In genomic region chr12:93660996-93661395, GRCh38 we compare ENCODE assay signal across 19 cellular contexts. TPM values are rescaled to one million over a fixed set of nuclear protein-coding genes. Genes with fewer than 3 reads are reported as not detected.
DNase-seq lines count a peak whose midpoint lies in the region; FAIRE-seq lines count a peak whose summit lies in the region.
"Had no signal": no experiment of that assay in that cellular context is flagged by ENCODE, and none has a peak within 500 bp of the region (broad histone marks: within the 10 kb centered on the region; RNA-seq: fewer than 3 reads in every experiment).

No MANE protein-coding gene starts in this region.

- no peak overlapping the region for H3K9ac ChIP-seq in SK-N-MC (ENCODE audit: insufficient read length)

- WGBS in small intestine, 3 donors = 64 to 75% (median 67%) methylated on average over 5 of the region's 5 CpGs

- FAIRE-seq in small intestine (lab: Jason Lieb, UNC) = no peak
- FAIRE-seq in GM19239 (lab: Jason Lieb, UNC) = no peak
- FAIRE-seq: A204.1, GM12878, H1 had no signal

- H3K4me3 ChIP-seq in HAP-1 (no peak overlapping the region), SK-N-MC (peak overlapping the region; percentile 47), small intestine (ENCODE audit: low read depth in 1 of 2, low read length in 2 of 2) (no peak overlapping the region)
- H3K4me3 ChIP-seq: GM12878 had no signal

- H3K4me1 ChIP-seq in HAP-1 (peaks cover 24% of the 10 kb centered on the region), small intestine (ENCODE audit: control insufficient read depth in 2 of 2, insufficient read depth in 1 of 2, low read depth in 1 of 2, low read length in 1 of 2) (no peaks in the 10 kb centered on the region)
- H3K4me1 ChIP-seq: BE2C had no signal

- peak; percentile 65 to 87 for DNase-seq in HAP-1 (ENCODE audit: low spot score in 2 of 2)
- DNase-seq in NCI-H526 treated with DMSO at 0.1 percent for 48 hours (lab: John Stamatoyannopoulos, UW) = peak; percentile 43
- no peak for DNase-seq in SK-N-MC (ENCODE audit: low read depth, low spot score)
- no peak for DNase-seq in small intestine
- DNase-seq in GM19239 (ENCODE audit: insufficient read length, low spot score) = no peak
- DNase-seq in SKM-1 treated with dmso at 0.1 percent for 144 hours (lab: John Stamatoyannopoulos, UW; ENCODE audit: unreplicated experiment) = no peak
- DNase-seq in NCI-H1105 (lab: John Stamatoyannopoulos, UW) = no peak
- DNase-seq: ACHN; BE2C; C1 segment of cervical spinal cord; Caco-2; CD4-positive, CD25-positive, alpha-beta regulatory T cell; CD8-positive, alpha-beta memory T cell; GF-D8; H9 had no signal

- in situ Hi-C loops in HAP-1 (cut with MboI; ENCODE audit: low sequenced_read_pairs) = no loop called here

- H3K36me3 ChIP-seq in HAP-1 (replicated peaks) (no peaks in the 10 kb centered on the region), SK-N-MC (ENCODE audit: insufficient read depth, low read length) (no peaks in the 10 kb centered on the region), small intestine (ENCODE audit: control insufficient read depth in 2 of 2, insufficient read depth in 2 of 2, low read length in 2 of 2) (no peaks in the 10 kb centered on the region)
- H3K36me3 ChIP-seq: BE2C had no signal

- H3K9me3 ChIP-seq in HAP-1 (no peaks in the 10 kb centered on the region), SK-N-MC (ENCODE audit: low read depth, low read length) (no peaks in the 10 kb centered on the region), small intestine (ENCODE audit: control insufficient read depth, low read depth) (no peaks in the 10 kb centered on the region)
- H3K9me3 ChIP-seq: BE2C, Caco-2 had no signal

- no peak overlapping the region for H3K27ac ChIP-seq in SK-N-MC
- H3K27ac ChIP-seq in small intestine (ENCODE audit: low read depth in 1 of 2, low read length in 1 of 2) = no peak overlapping the region
- H3K27ac ChIP-seq: HL-60 had no signal

- H3K27me3 ChIP-seq in HAP-1 (ENCODE audit: low read depth) (no peaks in the 10 kb centered on the region), small intestine (ENCODE audit: control insufficient read depth in 2 of 2, insufficient read depth in 2 of 2, low read length in 2 of 2) (no peaks in the 10 kb centered on the region)
- H3K27me3 ChIP-seq: BE2C had no signal

RNA-seq across cellular contexts. Expression of gene CRADD, which starts 16.2 kb away (rescaled TPM):
- polyA plus RNA-seq in small intestine = 10 to 100 TPM; 19.0 to 49.4 (median 31.3) TPM

Comparison
In these comparisons a context has a peak if more than half of its experiments do, and no peak if none do; other contexts are left out.
1. DNase-seq: peak in HAP-1 (2 of 2) and NCI-H526 treated with DMSO at 0.1 percent for 48 hours (single experiment); none in SK-N-MC (single experiment), small intestine (single experiment), GM19239 (single experiment), SKM-1 treated with dmso at 0.1 percent for 144 hours (single experiment) and NCI-H1105 (single experiment).